In genomic region chr3:28212681-28213080, GRCh38 we compare ENCODE assay signal across 26 cellular contexts.
"Had no signal": no experiment of that assay in that cellular context is flagged by ENCODE, and none has a peak within 500 bp of the region (broad histone marks: within the 10 kb centered on the region; RNA-seq: fewer than 3 reads in every experiment).

No MANE protein-coding gene starts in this region.

- H3K4me3 ChIP-seq: coronary artery, dorsolateral prefrontal cortex, esophagus squamous epithelium, gastrocnemius medialis, heart right ventricle, left lung, lower lobe of right lung, mucosa of descending colon had no signal

- H3K36me3 ChIP-seq: esophagus squamous epithelium, gastrocnemius medialis, heart right ventricle, left lung, lower lobe of right lung had no signal

- H3K4me1 ChIP-seq: esophagus squamous epithelium, gastrocnemius medialis, heart right ventricle, left lung, lower lobe of right lung had no signal

- FAIRE-seq: colon, islet of Langerhans, keratinocyte had no signal

- H3K27me3 ChIP-seq: dorsolateral prefrontal cortex, esophagus squamous epithelium, gastrocnemius medialis, heart right ventricle, left lung had no signal

- H3K27ac ChIP-seq: coronary artery, dorsolateral prefrontal cortex, epithelial cell of prostate, esophagus squamous epithelium, gastrocnemius medialis, heart right ventricle, left lung, lower lobe of right lung had no signal

- ATAC-seq: esophagus mucosa, gastrocnemius medialis, heart right ventricle, left cardiac atrium, left lung, left ventricle myocardium superior, lower lobe of right lung, mucosa of descending colon had no signal

- H3K9me3 ChIP-seq: gastrocnemius medialis had no signal

- DNase-seq: dermis blood vessel endothelial cell; dorsolateral prefrontal cortex; effector CD4-positive, alpha-beta T cell; effector memory CD4-positive, alpha-beta T cell; erythroblast; esophagus squamous epithelium; foreskin fibroblast; foreskin melanocyte; gastrocnemius medialis; glutamatergic neuron; head of caudate nucleus; heart right ventricle; hippocampal formation; left cardiac atrium; left lung; left ventricle myocardium superior; lower lobe of right lung; mesenchymal stem cell; mucosa of descending colon; naive B cell had no signal
